Comparison of ENCODE assay signal across 12 cellular contexts in the genomic region with DNA sequence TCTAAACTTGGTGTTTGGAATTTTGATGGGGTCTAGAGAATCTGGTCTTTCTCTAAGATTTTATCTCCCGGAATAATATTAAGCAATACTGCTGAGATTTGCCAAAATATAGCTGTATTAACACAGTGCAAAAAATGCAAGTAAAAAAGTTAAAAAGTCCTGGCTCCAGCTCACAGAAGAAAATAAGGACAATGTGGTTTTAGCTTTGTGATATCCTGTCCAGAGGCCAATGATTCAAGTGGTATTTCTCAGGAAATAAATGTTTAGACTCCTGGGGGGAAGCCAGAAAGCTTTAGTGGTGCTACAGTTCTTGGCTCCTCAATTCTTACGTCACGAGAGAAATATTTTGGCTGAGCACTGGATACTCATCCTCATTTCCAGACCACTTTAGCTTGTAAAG. TPM values are rescaled to one million over a fixed set of nuclear protein-coding genes. Genes with fewer than 3 reads are reported as not detected.
DNase-seq lines count a peak whose midpoint lies in the region; ATAC-seq and TF ChIP-seq lines count a peak whose summit lies in the region.
"Had no signal": no experiment of that assay in that cellular context is flagged by ENCODE, and none has a peak within 500 bp of the region (broad histone marks: within the 10 kb centered on the region; RNA-seq: fewer than 3 reads in every experiment).

No MANE protein-coding gene starts in this region.

- H3K27me3 ChIP-seq in brain microvascular endothelial cell (replicated peaks) (no peaks in the 10 kb centered on the region), testis (no peaks in the 10 kb centered on the region)
- H3K27me3 ChIP-seq: ovary had no signal

- TF ChIP-seq POLR2A in testis (IDR thresholded peaks at IDR 0.05): no peak

- ATAC-seq in left ventricle myocardium superior: peak; percentile 76
- ATAC-seq: left colon had no signal

- no peak overlapping the region for H3K27ac Mint-ChIP-seq in activated naive CD4-positive, alpha-beta T cell treated with anti-CD3 and anti-CD28 coated beads, Interleukin-2, amount 10 ng/mL, durations not matched to agents 7 days and 5 days
- H3K27ac Mint-ChIP-seq in activated CD4-positive, alpha-beta memory T cell treated with anti-CD3 and anti-CD28 coated beads, Interleukin-2, amount 10 ng/mL, durations not matched to agents 7 days and 5 days: no peak overlapping the region

- H3K27ac ChIP-seq in brain microvascular endothelial cell (no peak overlapping the region), testis (no peak overlapping the region)
- H3K27ac ChIP-seq: ovary had no signal

- 42 to 52% methylated on average over 3 of the region's 3 CpGs for WGBS in testis, 2 donors

- intact Hi-C loops in left ventricle myocardium superior (cut with micrococcal nuclease) (no loop called here), testis (cut with DNase I; ENCODE audit: low total_unique reads) (no loop called here)

- H3K9me3 ChIP-seq in testis: no peaks in the 10 kb centered on the region
- H3K9me3 ChIP-seq: ovary had no signal

- CTCF ChIA-PET in activated naive CD4-positive, alpha-beta T cell treated with anti-CD3 and anti-CD28 coated beads, Interleukin-2, amount 10 ng/mL, durations not matched to agents 7 days and 5 days (lab: Charles Lee): no interaction called here
- CTCF ChIA-PET in activated CD4-positive, alpha-beta memory T cell treated with anti-CD3 and anti-CD28 coated beads, Interleukin-2, amount 10 ng/mL, durations not matched to agents 7 days and 5 days (lab: Charles Lee): no interaction called here

- H3K36me3 Mint-ChIP-seq in activated naive CD4-positive, alpha-beta T cell treated with anti-CD3 and anti-CD28 coated beads, Interleukin-2, amount 10 ng/mL, durations not matched to agents 7 days and 5 days: no peaks in the 10 kb centered on the region
- no peaks in the 10 kb centered on the region for H3K36me3 Mint-ChIP-seq in activated CD4-positive, alpha-beta memory T cell treated with anti-CD3 and anti-CD28 coated beads, Interleukin-2, amount 10 ng/mL, durations not matched to agents 7 days and 5 days (ENCODE audit: low read depth)

- no peaks in the 10 kb centered on the region for H3K36me3 ChIP-seq in brain microvascular endothelial cell (replicated peaks)
- H3K36me3 ChIP-seq in testis (ENCODE audit: low read depth, missing control alignments): no peaks in the 10 kb centered on the region
- H3K36me3 ChIP-seq: ovary had no signal

- DNase-seq in HCEC 1CT (peak; percentile 79), brain microvascular endothelial cell (peak; percentile 63), left ventricle myocardium superior (no peak), smooth muscle cell of the brain vasculature (ENCODE audit: low read depth, low spot score) (peak; percentile 32), RPMI8226 (no peak), testis (no peak)
- no peak for DNase-seq in activated naive CD4-positive, alpha-beta T cell treated with anti-CD3 and anti-CD28 coated beads, Interleukin-2, amount 10 ng/mL, durations not matched to agents 7 days and 5 days
- DNase-seq in activated CD4-positive, alpha-beta memory T cell treated with anti-CD3 and anti-CD28 coated beads, Interleukin-2, amount 10 ng/mL, durations not matched to agents 7 days and 5 days: no peak
- DNase-seq: activated CD4-positive, alpha-beta T cell treated with anti-CD3 and anti-CD28 coated beads, Interleukin-2, amount 50 U/mL, for 4 hours; left colon; NCI-H69; ovary had no signal

- POLR2A ChIA-PET in activated CD4-positive, alpha-beta memory T cell treated with anti-CD3 and anti-CD28 coated beads, Interleukin-2, amount 10 ng/mL, durations not matched to agents 7 days and 5 days (lab: Charles Lee): no interaction called here

- in situ Hi-C loops in brain microvascular endothelial cell (cut with HindIII; ENCODE audit: low pct_ligation_motif_present, low sequenced_read_pairs): no loop called here

- H3K27me3 Mint-ChIP-seq in activated naive CD4-positive, alpha-beta T cell treated with anti-CD3 and anti-CD28 coated beads, Interleukin-2, amount 10 ng/mL, durations not matched to agents 7 days and 5 days: no peaks in the 10 kb centered on the region
- no peaks in the 10 kb centered on the region for H3K27me3 Mint-ChIP-seq in activated CD4-positive, alpha-beta memory T cell treated with anti-CD3 and anti-CD28 coated beads, Interleukin-2, amount 10 ng/mL, durations not matched to agents 7 days and 5 days

- no peaks in the 10 kb centered on the region for H3K4me1 Mint-ChIP-seq in activated naive CD4-positive, alpha-beta T cell treated with anti-CD3 and anti-CD28 coated beads, Interleukin-2, amount 10 ng/mL, durations not matched to agents 7 days and 5 days
- no peaks in the 10 kb centered on the region for H3K4me1 Mint-ChIP-seq in activated CD4-positive, alpha-beta memory T cell treated with anti-CD3 and anti-CD28 coated beads, Interleukin-2, amount 10 ng/mL, durations not matched to agents 7 days and 5 days

- no peaks in the 10 kb centered on the region for H3K4me1 ChIP-seq in testis

- H3K9me3 Mint-ChIP-seq in activated naive CD4-positive, alpha-beta T cell treated with anti-CD3 and anti-CD28 coated beads, Interleukin-2, amount 10 ng/mL, durations not matched to agents 7 days and 5 days: peaks cover 11% of the 10 kb centered on the region
- peaks cover 7% of the 10 kb centered on the region for H3K9me3 Mint-ChIP-seq in activated CD4-positive, alpha-beta memory T cell treated with anti-CD3 and anti-CD28 coated beads, Interleukin-2, amount 10 ng/mL, durations not matched to agents 7 days and 5 days

- H3K4me3 Mint-ChIP-seq in activated naive CD4-positive, alpha-beta T cell treated with anti-CD3 and anti-CD28 coated beads, Interleukin-2, amount 10 ng/mL, durations not matched to agents 7 days and 5 days: no peak overlapping the region
- no peak overlapping the region for H3K4me3 Mint-ChIP-seq in activated CD4-positive, alpha-beta memory T cell treated with anti-CD3 and anti-CD28 coated beads, Interleukin-2, amount 10 ng/mL, durations not matched to agents 7 days and 5 days

- H3K4me3 ChIP-seq in brain microvascular endothelial cell (ENCODE audit: low read depth, low read length) (no peak overlapping the region), testis (no peak overlapping the region)
- H3K4me3 ChIP-seq: ovary had no signal

- no peak for TF ChIP-seq CTCF in brain microvascular endothelial cell (IDR thresholded peaks at IDR 0.05; ENCODE audit: low read depth, low read length, missing control alignments)
- no peak for TF ChIP-seq CTCF in testis (IDR thresholded peaks at IDR 0.05)

RNA-seq across cellular contexts. Expression of a gene that starts 40.9 kb away (rescaled TPM):
- total RNA-seq in left ventricle myocardium superior: not detected
- 10 to 100 TPM in 1 of 2 donors, 1 to 10 TPM in 1; 9.7 to 15.5 TPM for total RNA-seq in testis
- 36.5 TPM for polyA plus RNA-seq in testis (ENCODE audit: insufficient read depth, low read depth, low replicate concordance)
- not detected for total RNA-seq in activated CD4-positive, alpha-beta memory T cell treated with anti-CD3 and anti-CD28 coated beads, Interleukin-2, amount 10 ng/mL, durations not matched to agents 7 days and 5 days
- total RNA-seq: ovary had no signal

Comparison
In these comparisons a context has a peak if more than half of its experiments do, and no peak if none do; other contexts are left out.
1. DNase-seq: peak in HCEC 1CT (single experiment), brain microvascular endothelial cell (single experiment) and smooth muscle cell of the brain vasculature (single experiment); none in left ventricle myocardium superior (single experiment), RPMI8226 (single experiment), testis (single experiment), activated naive CD4-positive, alpha-beta T cell treated with anti-CD3 and anti-CD28 coated beads, Interleukin-2, amount 10 ng/mL, durations not matched to agents 7 days and 5 days (single experiment) and activated CD4-positive, alpha-beta memory T cell treated with anti-CD3 and anti-CD28 coated beads, Interleukin-2, amount 10 ng/mL, durations not matched to agents 7 days and 5 days (single experiment).
2. RNA of a gene that starts 40.9 kb away (total RNA-seq): 9.7 to 15.5 TPM in testis; not detected in left ventricle myocardium superior (single experiment) and not detected in activated CD4-positive, alpha-beta memory T cell treated with anti-CD3 and anti-CD28 coated beads, Interleukin-2, amount 10 ng/mL, durations not matched to agents 7 days and 5 days; every median in the first group is over 10 times any median in the second.